In the genomic region with DNA sequence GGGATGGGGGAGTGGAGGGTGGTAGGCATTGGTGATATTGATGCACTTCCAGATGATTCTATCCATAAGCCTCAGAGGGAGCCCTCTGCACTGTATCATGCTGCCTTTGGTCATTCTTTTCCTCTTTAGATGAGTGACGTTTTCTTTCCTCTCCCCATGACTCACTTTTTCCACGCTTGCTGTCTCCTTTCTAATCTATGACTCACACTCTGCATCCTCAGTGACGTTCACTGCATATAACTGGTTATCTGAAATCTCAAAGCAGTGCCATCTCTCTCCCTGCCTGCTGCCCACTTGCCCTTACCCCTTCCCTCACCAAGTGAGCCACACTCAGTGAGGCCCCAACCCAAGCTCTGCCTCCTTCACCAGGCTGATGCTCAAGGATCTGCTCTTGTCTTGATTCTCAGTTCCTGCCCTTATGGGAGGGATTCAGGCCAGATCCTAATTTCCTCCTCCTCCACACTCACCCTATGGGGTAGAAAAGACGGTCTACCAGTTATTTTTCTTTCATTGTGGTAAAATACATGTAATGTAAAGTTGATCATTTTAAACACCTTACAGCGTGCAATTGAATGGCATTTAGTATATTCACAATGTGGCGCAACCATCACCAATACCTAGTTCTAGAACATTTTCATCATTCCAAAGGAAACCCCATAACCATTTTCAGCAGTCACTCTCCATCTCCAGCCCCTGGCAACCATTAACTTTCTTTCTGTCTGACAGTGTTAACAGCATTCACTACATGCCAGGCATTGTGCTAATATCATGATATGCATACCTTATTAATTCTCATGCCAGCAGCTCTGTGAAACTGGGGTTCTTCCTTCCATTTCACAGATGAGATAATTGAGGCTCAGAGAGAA, we compare ENCODE assay signal across 9 cellular contexts. TPM values are rescaled to one million over a fixed set of nuclear protein-coding genes. Genes with fewer than 3 reads are reported as not detected.
A peak's percentile ranks its signal among the peaks of the same experiment; 100 is the strongest.
DNase-seq lines count a peak whose midpoint lies in the region; ATAC-seq and TF ChIP-seq lines count a peak whose summit lies in the region.
"Had no signal": no experiment of that assay in that cellular context is flagged by ENCODE, and none has a peak within 500 bp of the region (broad histone marks: within the 10 kb centered on the region; RNA-seq: fewer than 3 reads in every experiment).

No MANE protein-coding gene starts in this region.

- TF ChIP-seq EP300 in stomach (IDR thresholded peaks at IDR 0.05): no peak

- DNase-seq in left cardiac atrium: no peak
- no peak for DNase-seq in Right ventricle myocardium inferior (ENCODE audit: missing footprints)
- DNase-seq in activated B cell treated with CpG ODN at 0.5 μM for 24 hours: no peak
- DNase-seq in glomerular endothelial cell (ENCODE audit: extremely low read depth, low read depth, low spot score): peak; percentile 97
- no peak for DNase-seq in stomach
- DNase-seq in immature natural killer cell: no peak
- DNase-seq in nucleus accumbens (lab: John Stamatoyannopoulos, UW): no peak
- DNase-seq in WTC11 (ENCODE audit: low spot score): no peak
- DNase-seq: pancreas had no signal

- WGBS in stomach, 5 donors: 53 to 60% (median 55%) methylated on average over 6 of the region's 6 CpGs

- intact Hi-C loops in left cardiac atrium (cut with DNase I): no loop called here
- intact Hi-C loops in Right ventricle myocardium inferior (cut with DNase I): no loop called here
- intact Hi-C loops in activated B cell treated with CpG ODN at 0.5 μM for 24 hours (cut with micrococcal nuclease): no loop called here
- intact Hi-C loops in stomach (cut with DNase I; ENCODE audit: low total_unique reads): no loop called here

- no peak for TF ChIP-seq POLR2A in stomach (IDR thresholded peaks at IDR 0.05)

- H3K27me3 Mint-ChIP-seq in activated B cell treated with CpG ODN at 0.5 μM for 24 hours (no peaks in the 10 kb centered on the region), immature natural killer cell (ENCODE audit: low read depth in 3 of 3) (peaks cover 2 to 21% (median 6%) of the 10 kb centered on the region in 3 donors), WTC11 (ENCODE audit: low read depth) (peaks cover 20% of the 10 kb centered on the region)

- CTCF ChIA-PET in activated B cell treated with CpG ODN at 0.5 μM for 24 hours (lab: Charles Lee): no interaction called here
- CTCF ChIA-PET in WTC11 (lab: Charles Lee): no interaction called here

- H3K4me1 ChIP-seq in stomach: peaks cover 0 to 8% (median 0%) of the 10 kb centered on the region in 4 donors
- H3K4me1 ChIP-seq: pancreas had no signal

- H3K27me3 ChIP-seq in stomach: peaks cover 0 to 9% (median 0%) of the 10 kb centered on the region in 3 donors
- H3K27me3 ChIP-seq: pancreas had no signal

- no peak overlapping the region for H3K4me3 ChIP-seq in stomach
- H3K4me3 ChIP-seq: pancreas had no signal

- no peak for TF ChIP-seq CTCF in activated B cell treated with CpG ODN at 0.5 μM for 24 hours (IDR thresholded peaks at IDR 0.05)
- no peak for TF ChIP-seq CTCF in stomach (IDR thresholded peaks at IDR 0.05)
- no peak for TF ChIP-seq CTCF in WTC11 (IDR thresholded peaks at IDR 0.05)

- H3K36me3 Mint-ChIP-seq in activated B cell treated with CpG ODN at 0.5 μM for 24 hours (ENCODE audit: low read depth) (no peaks in the 10 kb centered on the region), immature natural killer cell (no peaks in the 10 kb centered on the region), WTC11 (peaks cover 3% of the 10 kb centered on the region)

- peaks cover 8% of the 10 kb centered on the region for H3K4me1 Mint-ChIP-seq in activated B cell treated with CpG ODN at 0.5 μM for 24 hours
- no peaks in the 10 kb centered on the region for H3K4me1 Mint-ChIP-seq in immature natural killer cell
- H3K4me1 Mint-ChIP-seq in WTC11: no peaks in the 10 kb centered on the region

- POLR2A ChIA-PET in activated B cell treated with CpG ODN at 0.5 μM for 24 hours (lab: Charles Lee): no interaction called here
- POLR2A ChIA-PET in WTC11 (lab: Charles Lee): no interaction called here

- H3K36me3 ChIP-seq in stomach: no peaks in the 10 kb centered on the region
- H3K36me3 ChIP-seq: pancreas had no signal

- H3K4me3 Mint-ChIP-seq in activated B cell treated with CpG ODN at 0.5 μM for 24 hours: no peak overlapping the region
- no peak overlapping the region for H3K4me3 Mint-ChIP-seq in immature natural killer cell
- H3K4me3 Mint-ChIP-seq in WTC11: no peak overlapping the region

- H3K27ac Mint-ChIP-seq in activated B cell treated with CpG ODN at 0.5 μM for 24 hours (peak overlapping the region; percentile 5), immature natural killer cell (peak overlapping the region in 1 of 6 donors; percentile 64), WTC11 (no peak overlapping the region)

- no peaks in the 10 kb centered on the region for H3K9me3 Mint-ChIP-seq in activated B cell treated with CpG ODN at 0.5 μM for 24 hours
- H3K9me3 Mint-ChIP-seq in immature natural killer cell: peaks cover 0 to 3% (median 0%) of the 10 kb centered on the region in 6 donors
- H3K9me3 Mint-ChIP-seq in WTC11: peaks cover 49% of the 10 kb centered on the region

- no peaks in the 10 kb centered on the region for H3K9me3 ChIP-seq in stomach
- H3K9me3 ChIP-seq: pancreas had no signal

- peak overlapping the region in 3 of 5 donors; percentile 4 to 58 (median 7) for H3K27ac ChIP-seq in stomach
- H3K27ac ChIP-seq: pancreas had no signal

- ATAC-seq in left cardiac atrium (peak; percentile 71 to 97), Right ventricle myocardium inferior (no peak), activated B cell treated with CpG ODN at 0.5 μM for 24 hours (ENCODE audit: low read depth) (peak; percentile 86), WTC11 (no peak)

TF ChIP-seq in WTC11, 78 proteins besides CTCF, POLR2A, EP300 and RAD21:
- TF ChIP-seq ZBTB21 (CRISPR knock-in tag; IDR thresholded peaks at IDR 0.05; ENCODE audit: borderline replicate concordance) (no peak), JUN (CRISPR knock-in tag; IDR thresholded peaks at IDR 0.05) (no peak), ATF1 (CRISPR knock-in tag; IDR thresholded peaks at IDR 0.05) (no peak), RELA (CRISPR knock-in tag; IDR thresholded peaks at IDR 0.05; ENCODE audit: borderline replicate concordance) (no peak)
- TF ChIP-seq, protein P1, sequence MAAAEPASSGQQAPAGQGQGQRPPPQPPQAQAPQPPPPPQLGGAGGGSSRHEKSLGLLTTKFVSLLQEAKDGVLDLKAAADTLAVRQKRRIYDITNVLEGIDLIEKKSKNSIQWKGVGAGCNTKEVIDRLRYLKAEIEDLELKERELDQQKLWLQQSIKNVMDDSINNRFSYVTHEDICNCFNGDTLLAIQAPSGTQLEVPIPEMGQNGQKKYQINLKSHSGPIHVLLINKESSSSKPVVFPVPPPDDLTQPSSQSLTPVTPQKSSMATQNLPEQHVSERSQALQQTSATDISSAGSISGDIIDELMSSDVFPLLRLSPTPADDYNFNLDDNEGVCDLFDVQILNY (CRISPR knock-in tag; IDR thresholded peaks at IDR 0.05): no peak
- TF ChIP-seq, protein P2, sequence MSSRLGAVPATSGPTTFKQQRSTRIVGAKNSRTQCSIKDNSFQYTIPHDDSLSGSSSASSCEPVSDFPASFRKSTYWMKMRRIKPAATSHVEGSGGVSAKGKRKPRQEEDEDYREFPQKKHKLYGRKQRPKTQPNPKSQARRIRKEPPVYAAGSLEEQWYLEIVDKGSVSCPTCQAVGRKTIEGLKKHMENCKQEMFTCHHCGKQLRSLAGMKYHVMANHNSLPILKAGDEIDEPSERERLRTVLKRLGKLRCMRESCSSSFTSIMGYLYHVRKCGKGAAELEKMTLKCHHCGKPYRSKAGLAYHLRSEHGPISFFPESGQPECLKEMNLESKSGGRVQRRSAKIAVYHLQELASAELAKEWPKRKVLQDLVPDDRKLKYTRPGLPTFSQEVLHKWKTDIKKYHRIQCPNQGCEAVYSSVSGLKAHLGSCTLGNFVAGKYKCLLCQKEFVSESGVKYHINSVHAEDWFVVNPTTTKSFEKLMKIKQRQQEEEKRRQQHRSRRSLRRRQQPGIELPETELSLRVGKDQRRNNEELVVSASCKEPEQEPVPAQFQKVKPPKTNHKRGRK (CRISPR knock-in tag; IDR thresholded peaks at IDR 0.05; ENCODE audit: borderline replicate concordance): no peak
- TF ChIP-seq, protein P3, sequence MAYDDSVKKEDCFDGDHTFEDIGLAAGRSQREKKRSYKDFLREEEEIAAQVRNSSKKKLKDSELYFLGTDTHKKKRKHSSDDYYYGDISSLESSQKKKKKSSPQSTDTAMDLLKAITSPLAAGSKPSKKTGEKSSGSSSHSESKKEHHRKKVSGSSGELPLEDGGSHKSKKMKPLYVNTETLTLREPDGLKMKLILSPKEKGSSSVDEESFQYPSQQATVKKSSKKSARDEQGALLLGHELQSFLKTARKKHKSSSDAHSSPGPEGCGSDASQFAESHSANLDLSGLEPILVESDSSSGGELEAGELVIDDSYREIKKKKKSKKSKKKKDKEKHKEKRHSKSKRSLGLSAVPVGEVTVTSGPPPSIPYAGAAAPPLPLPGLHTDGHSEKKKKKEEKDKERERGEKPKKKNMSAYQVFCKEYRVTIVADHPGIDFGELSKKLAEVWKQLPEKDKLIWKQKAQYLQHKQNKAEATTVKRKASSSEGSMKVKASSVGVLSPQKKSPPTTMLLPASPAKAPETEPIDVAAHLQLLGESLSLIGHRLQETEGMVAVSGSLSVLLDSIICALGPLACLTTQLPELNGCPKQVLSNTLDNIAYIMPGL (CRISPR knock-in tag; IDR thresholded peaks at IDR 0.05): no peak
- TF ChIP-seq, protein P4, sequence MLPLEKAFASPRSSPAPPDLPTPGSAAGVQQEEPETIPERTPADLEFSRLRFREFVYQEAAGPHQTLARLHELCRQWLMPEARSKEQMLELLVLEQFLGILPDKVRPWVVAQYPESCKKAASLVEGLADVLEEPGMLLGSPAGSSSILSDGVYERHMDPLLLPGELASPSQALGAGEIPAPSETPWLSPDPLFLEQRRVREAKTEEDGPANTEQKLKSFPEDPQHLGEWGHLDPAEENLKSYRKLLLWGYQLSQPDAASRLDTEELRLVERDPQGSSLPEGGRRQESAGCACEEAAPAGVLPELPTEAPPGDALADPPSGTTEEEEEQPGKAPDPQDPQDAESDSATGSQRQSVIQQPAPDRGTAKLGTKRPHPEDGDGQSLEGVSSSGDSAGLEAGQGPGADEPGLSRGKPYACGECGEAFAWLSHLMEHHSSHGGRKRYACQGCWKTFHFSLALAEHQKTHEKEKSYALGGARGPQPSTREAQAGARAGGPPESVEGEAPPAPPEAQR (CRISPR knock-in tag; IDR thresholded peaks at IDR 0.05): no peak

RNA-seq across cellular contexts. Expression of a gene that starts 31.8 kb away (rescaled TPM):
- total RNA-seq in left cardiac atrium (10 to 100 TPM in 1 of 2 donors, 1 to 10 TPM in 1; 6.0 to 37.3 TPM), Right ventricle myocardium inferior (4.0 TPM), activated B cell treated with CpG ODN at 0.5 μM for 24 hours (8.9 and 9.4 TPM in 2 replicates), glomerular endothelial cell (1.1 and 4.2 TPM in 2 replicates), stomach (10 to 100 TPM in 2 of 5 donors, 1 to 10 TPM in 3; 6.4 to 49.6 (median 8.1) TPM), WTC11 (2021) (0.89 to 1.1 TPM (median 1.0 TPM) in 3 replicates)
- polyA plus RNA-seq in stomach (10 to 100 TPM; 14.8 to 19.4 (median 15.4) TPM), immature natural killer cell (1 to 10 TPM; 1.8 to 5.4 (median 2.0) TPM)

Comparison
In these comparisons a context has a peak if more than half of its experiments do, and no peak if none do; other contexts are left out.
1. ATAC-seq: peak in left cardiac atrium (2 of 2) and activated B cell treated with CpG ODN at 0.5 μM for 24 hours (single experiment); none in Right ventricle myocardium inferior (single experiment) and WTC11 (single experiment).